ENCODE assay signal across 22 cellular contexts in the genomic region with DNA sequence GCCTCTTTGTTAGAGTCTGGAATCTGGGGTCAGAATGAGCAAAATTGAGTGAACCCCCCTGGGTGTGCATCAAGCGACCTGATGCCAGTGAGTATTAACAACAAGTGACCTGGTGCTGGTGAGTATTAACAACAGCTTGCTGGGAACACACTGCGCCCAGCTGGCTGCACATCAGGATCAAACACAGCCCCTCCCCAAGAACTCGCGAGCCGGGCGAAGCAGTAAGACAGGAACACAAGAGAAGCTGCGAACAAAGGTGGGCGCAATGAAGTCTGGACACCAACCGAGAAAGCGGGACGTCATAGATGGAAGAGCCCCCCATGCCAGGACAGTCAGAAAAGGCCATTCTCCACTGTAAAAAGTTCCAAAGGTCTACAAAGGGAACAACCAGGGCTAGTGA. TPM values are rescaled to one million over a fixed set of nuclear protein-coding genes. Genes with fewer than 3 reads are reported as not detected.
DNase-seq lines count a peak whose midpoint lies in the region; ATAC-seq, FAIRE-seq and TF ChIP-seq lines count a peak whose summit lies in the region.
"Had no signal": no experiment of that assay in that cellular context is flagged by ENCODE, and none has a peak within 500 bp of the region (broad histone marks: within the 10 kb centered on the region; RNA-seq: fewer than 3 reads in every experiment).

No MANE protein-coding gene starts in this region.

- no peak overlapping the region for H3K9ac ChIP-seq in neural progenitor cell

- H3K79me2 ChIP-seq in neural progenitor cell (ENCODE audit: low read depth), result no peaks in the 10 kb centered on the region

- H3K4me1 Mint-ChIP-seq in CD14-positive monocyte (no peaks in the 10 kb centered on the region), neural progenitor cell (peaks cover 29% of the 10 kb centered on the region)
- H3K4me1 Mint-ChIP-seq in activated CD8-positive, alpha-beta memory T cell treated with anti-CD3 and anti-CD28 coated beads, Interleukin-2, amount 10 ng/mL, durations not matched to agents 7 days and 5 days, result no peaks in the 10 kb centered on the region
- H3K4me1 Mint-ChIP-seq in activated naive CD8-positive, alpha-beta T cell treated with anti-CD3 and anti-CD28 coated beads for 36 hours, result no peaks in the 10 kb centered on the region

- DNase-seq in CD14-positive monocyte (ENCODE audit: low spot score) (peak; percentile 10), islet precursor cell (peak; percentile 43), neural progenitor cell (ENCODE audit: low spot score) (no peak), LoVo (ENCODE audit: low spot score) (no peak), HTR-8/SVneo (ENCODE audit: insufficient read length, low spot score) (no peak), NCI-H510A (lab: John Stamatoyannopoulos, UW) (no peak)
- DNase-seq in activated CD8-positive, alpha-beta memory T cell treated with anti-CD3 and anti-CD28 coated beads, Interleukin-2, amount 10 ng/mL, durations not matched to agents 7 days and 5 days, result peak; percentile 30
- no peak for DNase-seq in activated naive CD8-positive, alpha-beta T cell treated with anti-CD3 and anti-CD28 coated beads for 36 hours
- DNase-seq: BE2C; Caco-2; CD4-positive, alpha-beta T cell; DMS53; NCI-H1694 treated with DMSO at 0.1 percent for 48 hours; NCI-H2227 treated with DMSO at 0.1 percent for 48 hours; NCI-H524; RPMI8226; SHP77 treated with DMSO at 0.1 percent for 48 hours had no signal

- H3K27me3 ChIP-seq in neural progenitor cell, result no peaks in the 10 kb centered on the region
- H3K27me3 ChIP-seq: BE2C had no signal

- H3K36me3 Mint-ChIP-seq in CD14-positive monocyte (no peaks in the 10 kb centered on the region), neural progenitor cell (no peaks in the 10 kb centered on the region)
- no peaks in the 10 kb centered on the region for H3K36me3 Mint-ChIP-seq in activated CD8-positive, alpha-beta memory T cell treated with anti-CD3 and anti-CD28 coated beads, Interleukin-2, amount 10 ng/mL, durations not matched to agents 7 days and 5 days
- H3K36me3 Mint-ChIP-seq in activated naive CD8-positive, alpha-beta T cell treated with anti-CD3 and anti-CD28 coated beads for 36 hours, result no peaks in the 10 kb centered on the region

- ATAC-seq in activated CD8-positive, alpha-beta memory T cell treated with anti-CD3 and anti-CD28 coated beads, Interleukin-2, amount 10 ng/mL, durations not matched to agents 7 days and 5 days, result no peak
- ATAC-seq: K562 had no signal

- CTCF ChIA-PET in activated CD8-positive, alpha-beta memory T cell treated with anti-CD3 and anti-CD28 coated beads, Interleukin-2, amount 10 ng/mL, durations not matched to agents 7 days and 5 days (lab: Charles Lee), result no interaction called here

- no peaks in the 10 kb centered on the region for H3F3A ChIP-seq in neural progenitor cell (ENCODE audit: low read depth)

- H3K4me1 ChIP-seq in neural progenitor cell, result no peaks in the 10 kb centered on the region
- H3K4me1 ChIP-seq: BE2C, Caco-2 had no signal

- H3K27ac Mint-ChIP-seq in CD14-positive monocyte (peak overlapping the region in 1 of 7 donors; percentile 18), neural progenitor cell (peak overlapping the region; percentile 74)
- H3K27ac Mint-ChIP-seq in activated CD8-positive, alpha-beta memory T cell treated with anti-CD3 and anti-CD28 coated beads, Interleukin-2, amount 10 ng/mL, durations not matched to agents 7 days and 5 days, result no peak overlapping the region
- H3K27ac Mint-ChIP-seq in activated naive CD8-positive, alpha-beta T cell treated with anti-CD3 and anti-CD28 coated beads for 36 hours, result no peak overlapping the region
- H3K27ac Mint-ChIP-seq: CD4-positive, alpha-beta T cell had no signal

- no peak overlapping the region for H3K4me3 Mint-ChIP-seq in CD14-positive monocyte
- H3K4me3 Mint-ChIP-seq in activated CD8-positive, alpha-beta memory T cell treated with anti-CD3 and anti-CD28 coated beads, Interleukin-2, amount 10 ng/mL, durations not matched to agents 7 days and 5 days, result no peak overlapping the region
- H3K4me3 Mint-ChIP-seq in neural progenitor cell, result no peak overlapping the region
- no peak overlapping the region for H3K4me3 Mint-ChIP-seq in activated naive CD8-positive, alpha-beta T cell treated with anti-CD3 and anti-CD28 coated beads for 36 hours
- H3K4me3 Mint-ChIP-seq: CD4-positive, alpha-beta T cell had no signal

- no peak overlapping the region for H3K4me3 ChIP-seq in neural progenitor cell
- H3K4me3 ChIP-seq: K562 had no signal

- H3K27ac ChIP-seq in neural progenitor cell, result no peak overlapping the region

- H3K4me2 ChIP-seq in neural progenitor cell, result no peak overlapping the region

- no peaks in the 10 kb centered on the region for H4K20me1 ChIP-seq in neural progenitor cell (ENCODE audit: low read depth)

- TF ChIP-seq CTCF in CD14-positive monocyte (IDR thresholded peaks at IDR 0.05), result no peak
- TF ChIP-seq CTCF in neural progenitor cell (IDR thresholded peaks at IDR 0.05), result no peak

- H3K36me3 ChIP-seq in neural progenitor cell, result no peaks in the 10 kb centered on the region
- H3K36me3 ChIP-seq: BE2C had no signal

- H3K27me3 Mint-ChIP-seq in CD14-positive monocyte (ENCODE audit: low read depth in 3 of 3) (peaks cover 2 to 4% (median 3%) of the 10 kb centered on the region in 3 donors), neural progenitor cell (ENCODE audit: insufficient read depth, low read depth) (peaks cover 4% of the 10 kb centered on the region)
- H3K27me3 Mint-ChIP-seq in activated CD8-positive, alpha-beta memory T cell treated with anti-CD3 and anti-CD28 coated beads, Interleukin-2, amount 10 ng/mL, durations not matched to agents 7 days and 5 days, result peaks cover 19% of the 10 kb centered on the region
- no peaks in the 10 kb centered on the region for H3K27me3 Mint-ChIP-seq in activated naive CD8-positive, alpha-beta T cell treated with anti-CD3 and anti-CD28 coated beads for 36 hours
- H3K27me3 Mint-ChIP-seq: CD4-positive, alpha-beta T cell had no signal

- H3K9me3 ChIP-seq in neural progenitor cell (ENCODE audit: low read depth), result no peaks in the 10 kb centered on the region
- H3K9me3 ChIP-seq: BE2C, Caco-2 had no signal

- H3K9me3 Mint-ChIP-seq in CD14-positive monocyte (no peaks in the 10 kb centered on the region), neural progenitor cell (peaks cover 5% of the 10 kb centered on the region)
- no peaks in the 10 kb centered on the region for H3K9me3 Mint-ChIP-seq in activated CD8-positive, alpha-beta memory T cell treated with anti-CD3 and anti-CD28 coated beads, Interleukin-2, amount 10 ng/mL, durations not matched to agents 7 days and 5 days (ENCODE audit: low read depth)
- H3K9me3 Mint-ChIP-seq in activated naive CD8-positive, alpha-beta T cell treated with anti-CD3 and anti-CD28 coated beads for 36 hours, result no peaks in the 10 kb centered on the region
- H3K9me3 Mint-ChIP-seq: CD4-positive, alpha-beta T cell had no signal

- intact Hi-C loops in CD14-positive monocyte (cut with micrococcal nuclease), result no loop called here

- H2AFZ ChIP-seq in neural progenitor cell (replicated peaks), result no peak overlapping the region

- FAIRE-seq in HTR-8/SVneo (lab: Jason Lieb, UNC), result no peak
- FAIRE-seq: A204.1, GM12892, GM18507, H54, K562 had no signal

RNA-seq across cellular contexts. Expression of a gene that starts 34.3 kb away (rescaled TPM):
- under 1 TPM; 0.28 to 0.35 TPM for polyA plus RNA-seq in CD14-positive monocyte
- under 1 TPM; 0.18 to 0.35 TPM for total RNA-seq in activated CD8-positive, alpha-beta memory T cell treated with anti-CD3 and anti-CD28 coated beads, Interleukin-2, amount 10 ng/mL, durations not matched to agents 7 days and 5 days
- total RNA-seq in neural progenitor cell (ENCODE audit: low replicate concordance), result 0.07 and 0.28 TPM in 2 replicates
- under 1 TPM; 0.30 to 0.33 TPM for total RNA-seq in activated naive CD8-positive, alpha-beta T cell treated with anti-CD3 and anti-CD28 coated beads for 36 hours
- total RNA-seq: K562 had no signal
- polyA plus RNA-seq: K562 had no signal

Comparison
In these comparisons a context has a peak if more than half of its experiments do, and no peak if none do; other contexts are left out.
1. DNase-seq: peak in CD14-positive monocyte (single experiment), activated CD8-positive, alpha-beta memory T cell treated with anti-CD3 and anti-CD28 coated beads, Interleukin-2, amount 10 ng/mL, durations not matched to agents 7 days and 5 days (single experiment) and islet precursor cell (single experiment); none in neural progenitor cell (single experiment), LoVo (single experiment), HTR-8/SVneo (single experiment), activated naive CD8-positive, alpha-beta T cell treated with anti-CD3 and anti-CD28 coated beads for 36 hours (single experiment) and NCI-H510A (single experiment).